ENCODE assay signal across 1 cellular context in genomic region chr17:57085448-57086068, GRCh38.
TF ChIP-seq lines count a peak whose summit lies in the region.

No MANE protein-coding gene starts in this region.

TF ChIP-seq in HepG2, 621 proteins besides CTCF, POLR2A, EP300 and RAD21 (continued from another document and continues in another):
- peak; percentile 63; the same call in 1 of the 2 replicates for TF ChIP-seq ZNF724P (CRISPR knock-in tag; IDR thresholded peaks at IDR 0.05; ENCODE audit: borderline replicate concordance)
- no peak for TF ChIP-seq GLI4 (CRISPR knock-in tag; IDR thresholded peaks at IDR 0.05; ENCODE audit: borderline replicate concordance)
- no peak for TF ChIP-seq ZNF691 (CRISPR knock-in tag; IDR thresholded peaks at IDR 0.05; ENCODE audit: borderline replicate concordance, low read depth)
- TF ChIP-seq ZNF644 (CRISPR knock-in tag; IDR thresholded peaks at IDR 0.05; ENCODE audit: low read depth) = 0 out of 2 replicates have a peak, but pooled peaks have one; percentile 31
- TF ChIP-seq ZNF563 (CRISPR knock-in tag; IDR thresholded peaks at IDR 0.05) = peak; percentile 86
- TF ChIP-seq ZBTB10 (CRISPR knock-in tag; IDR thresholded peaks at IDR 0.05; ENCODE audit: borderline replicate concordance) = peak; percentile 87
- TF ChIP-seq IRF2 (CRISPR knock-in tag; IDR thresholded peaks at IDR 0.05) = peak; percentile 67
- TF ChIP-seq ZFAT (CRISPR knock-in tag; conservative IDR thresholded peaks at IDR 0.05) = no peak
- TF ChIP-seq ZNF770 (CRISPR knock-in tag; IDR thresholded peaks at IDR 0.05) = peak; percentile 70
- peak; percentile 93; the same call in 1 of the 2 replicates for TF ChIP-seq TARDBP (CRISPR knock-in tag; IDR thresholded peaks at IDR 0.05)
- TF ChIP-seq HIC2 (CRISPR knock-in tag; IDR thresholded peaks at IDR 0.05; ENCODE audit: low read depth) = 0 out of 2 replicates have a peak, but pooled peaks have one; percentile 48
- TF ChIP-seq ZFP82 (CRISPR knock-in tag; IDR thresholded peaks at IDR 0.05; ENCODE audit: borderline replicate concordance) = no peak; the same call in 1 of the 2 replicates
- peak; percentile 15; the same call in 1 of the 2 replicates for TF ChIP-seq HOXA5 (CRISPR knock-in tag; IDR thresholded peaks at IDR 0.05)
- peak; percentile 85 for TF ChIP-seq ZBTB46 (CRISPR knock-in tag; IDR thresholded peaks at IDR 0.05; ENCODE audit: borderline replicate concordance)
- TF ChIP-seq PHB2 (IDR thresholded peaks at IDR 0.05; ENCODE audit: partially characterized antibody) = no peak
- TF ChIP-seq FOXP4 (CRISPR knock-in tag; IDR thresholded peaks at IDR 0.05) = peak; percentile 80
- peak; percentile 100; the same call in 1 of the 2 replicates for TF ChIP-seq ZNF788 (CRISPR knock-in tag; IDR thresholded peaks at IDR 0.05; ENCODE audit: borderline replicate concordance)
- TF ChIP-seq SNAPC5 (CRISPR knock-in tag; IDR thresholded peaks at IDR 0.05; ENCODE audit: borderline replicate concordance) = no peak
- TF ChIP-seq ARNT2 (CRISPR knock-in tag; IDR thresholded peaks at IDR 0.05; ENCODE audit: low read depth) = no peak; the same call in 1 of the 2 replicates
- TF ChIP-seq MAFK (conservative IDR thresholded peaks at IDR 0.05 in 1 of 2, IDR thresholded peaks at IDR 0.05 in 1 of 2; ENCODE audit: low read length in 2 of 2) = no peak
- TF ChIP-seq CCDC6 (CRISPR knock-in tag; IDR thresholded peaks at IDR 0.05) = no peak
- TF ChIP-seq NBN (conservative IDR thresholded peaks at IDR 0.05) = no peak
- TF ChIP-seq CEBPB (IDR thresholded peaks at IDR 0.05; ENCODE audit: borderline replicate concordance, low read depth, low read length) = no peak
- TF ChIP-seq ZNF446 (CRISPR knock-in tag; IDR thresholded peaks at IDR 0.05) = no peak; the same call in 1 of the 2 replicates
- peak; percentile 91 for TF ChIP-seq ZNF331 (CRISPR knock-in tag; IDR thresholded peaks at IDR 0.05)
- TF ChIP-seq E2F2 (CRISPR knock-in tag; IDR thresholded peaks at IDR 0.05; ENCODE audit: borderline replicate concordance) = no peak
- 0 out of 2 replicates have a peak, but pooled peaks have one; percentile 41 for TF ChIP-seq PLSCR1 (CRISPR knock-in tag; IDR thresholded peaks at IDR 0.05; ENCODE audit: borderline replicate concordance)
- no peak for TF ChIP-seq ZNF530 (CRISPR knock-in tag; IDR thresholded peaks at IDR 0.05; ENCODE audit: low read depth)
- TF ChIP-seq ZNF33A (CRISPR knock-in tag; IDR thresholded peaks at IDR 0.05; ENCODE audit: borderline replicate concordance) = peak; percentile 26; the same call in 1 of the 2 replicates
- 0 out of 2 replicates have a peak, but pooled peaks have one; percentile 77 for TF ChIP-seq ZBTB4 (CRISPR knock-in tag; IDR thresholded peaks at IDR 0.05; ENCODE audit: borderline replicate concordance)
- no peak for TF ChIP-seq ATF1 (CRISPR knock-in tag; IDR thresholded peaks at IDR 0.05)
- TF ChIP-seq GATAD2A (CRISPR knock-in tag; IDR thresholded peaks at IDR 0.05) = peak; percentile 92
- TF ChIP-seq PRDM10 (CRISPR knock-in tag; IDR thresholded peaks at IDR 0.05; ENCODE audit: low read depth) = peak; percentile 50; the same call in 1 of the 2 replicates
